Comparison of ENCODE assay signal across 21 cellular contexts in genomic region chr12:104204690-104205480, GRCh38. TPM values are rescaled to one million over a fixed set of nuclear protein-coding genes. Genes with fewer than 3 reads are reported as not detected.
DNase-seq lines count a peak whose midpoint lies in the region; ATAC-seq, FAIRE-seq and TF ChIP-seq lines count a peak whose summit lies in the region.
"Had no signal": no experiment of that assay in that cellular context is flagged by ENCODE, and none has a peak within 500 bp of the region (broad histone marks: within the 10 kb centered on the region; RNA-seq: fewer than 3 reads in every experiment).

No MANE protein-coding gene starts in this region.

- H3K9me3 Mint-ChIP-seq in GM23338 = peaks cover 14% of the 10 kb centered on the region
- H3K9me3 Mint-ChIP-seq in neural progenitor cell = peaks cover 10% of the 10 kb centered on the region
- H3K9me3 Mint-ChIP-seq in activated naive CD4-positive, alpha-beta T cell treated with anti-CD3 and anti-CD28 coated beads, Interleukin-2, amount 50 U/mL, for 72 hours = peaks cover 0 to 6% of the 10 kb centered on the region in 2 donors

- H3K9me2 ChIP-seq in GM23338 (ENCODE audit: insufficient read depth) = no peaks in the 10 kb centered on the region

- FAIRE-seq in H1 (lab: Jason Lieb, UNC) = no peak
- FAIRE-seq: A204.1, GM12892 had no signal

- H3K27me3 ChIP-seq in GM23338 (ENCODE audit: insufficient read depth) = no peaks in the 10 kb centered on the region
- H3K27me3 ChIP-seq in H1 (replicated peaks in 1 of 4; ENCODE audit: control insufficient read depth in 3 of 4, extremely low read depth in 1 of 4, insufficient read depth in 3 of 4, low read length in 3 of 4) = no peaks in the 10 kb centered on the region
- no peaks in the 10 kb centered on the region for H3K27me3 ChIP-seq in neural progenitor cell
- no peaks in the 10 kb centered on the region for H3K27me3 ChIP-seq in ascending aorta
- H3K27me3 ChIP-seq: BE2C, SJSA1 had no signal

- H3K23me2 ChIP-seq in H1 (ENCODE audit: low read depth, low read length) = no peaks in the 10 kb centered on the region

- H2BK120ac ChIP-seq in H1 (replicated peaks; ENCODE audit: low read depth, low read length) = no peak overlapping the region

- H4K20me1 ChIP-seq in GM23338 (replicated peaks; ENCODE audit: insufficient read depth) = no peaks in the 10 kb centered on the region
- H4K20me1 ChIP-seq in H1 (replicated peaks in 1 of 2; ENCODE audit: control insufficient read depth in 1 of 2, insufficient read depth in 2 of 2, low read length in 2 of 2) = no peaks in the 10 kb centered on the region
- H4K20me1 ChIP-seq in neural progenitor cell (ENCODE audit: low read depth) = no peaks in the 10 kb centered on the region

- peak overlapping the region; percentile 28 for H3K4ac ChIP-seq in H1 (replicated peaks; ENCODE audit: insufficient read length, low read depth, low read length)

- no peak for TF ChIP-seq POLR2A in H1 (IDR thresholded peaks at IDR 0.05; ENCODE audit: control extremely low read depth in 1 of 2, low read depth in 2 of 2, low read length in 2 of 2)

- H3K4me2 ChIP-seq in GM23338 (no peak overlapping the region), H1 (ENCODE audit: insufficient read depth in 1 of 2, low read depth in 2 of 2, low read length in 2 of 2) (no peak overlapping the region), neural progenitor cell (no peak overlapping the region)

- H3K4me3 Mint-ChIP-seq in GM23338 = no peak overlapping the region
- H3K4me3 Mint-ChIP-seq in neural progenitor cell = no peak overlapping the region

- H4K91ac ChIP-seq in H1 (replicated peaks; ENCODE audit: insufficient read length, low read length) = no peak overlapping the region

- no peaks in the 10 kb centered on the region for H3K79me1 ChIP-seq in H1 (ENCODE audit: low read depth, low read length)

- ATAC-seq in GM23338 (peak; percentile 20; the same call in 1 of the 3 replicates), GM21619 (IDR thresholded peaks at IDR 0.05; ENCODE audit: unreplicated experiment) (no peak)
- ATAC-seq in activated naive CD4-positive, alpha-beta T cell treated with anti-CD3 and anti-CD28 coated beads, Interleukin-2, amount 50 U/mL, for 72 hours = no peak

- no peak for TF ChIP-seq CTCF in GM23338 (conservative IDR thresholded peaks at IDR 0.05; ENCODE audit: low read depth in 2 of 2)
- TF ChIP-seq CTCF in H1 (IDR thresholded peaks at IDR 0.05; ENCODE audit: control extremely low read depth in 1 of 3, insufficient read depth in 1 of 3, low read depth in 1 of 3, low read length in 3 of 3) = no peak
- no peak for TF ChIP-seq CTCF in neural progenitor cell (IDR thresholded peaks at IDR 0.05)
- TF ChIP-seq CTCF in ascending aorta (IDR thresholded peaks at IDR 0.05) = no peak

- POLR2A ChIA-PET in H1 (lab: Charles Lee; ENCODE audit: partially characterized antibody) = no interaction called here

- H3K27me3 Mint-ChIP-seq in GM23338 (ENCODE audit: insufficient read depth, low read depth, poor library complexity) (no peaks in the 10 kb centered on the region), neural progenitor cell (ENCODE audit: insufficient read depth, low read depth) (peaks cover 9% of the 10 kb centered on the region)

- no peak overlapping the region for H3K56ac ChIP-seq in H1 (replicated peaks; ENCODE audit: insufficient read length, low read depth, low read length)

- 89% methylated on average over 19 of the region's 19 CpGs; no CpG with 5 or more reads in 1 of the 2 experiments for WGBS in H1 (ENCODE audit: extremely low coverage in 1 of 2, insufficient coverage in 1 of 2, insufficient read length in 1 of 2, insufficient replicate concordance in 2 of 2, low coverage in 1 of 2, low lambda C conversion rate in 2 of 2, missing lambda C conversion rate in 1 of 2), 2 experiments

- no peak overlapping the region for H2BK15ac ChIP-seq in H1 (ENCODE audit: low read length)

- H3K79me2 ChIP-seq in GM23338 (replicated peaks; ENCODE audit: insufficient read depth) (no peaks in the 10 kb centered on the region), H1 (ENCODE audit: control insufficient read depth in 1 of 2, insufficient read depth in 2 of 2, low read length in 2 of 2) (no peaks in the 10 kb centered on the region), neural progenitor cell (ENCODE audit: low read depth) (no peaks in the 10 kb centered on the region)

- H4K5ac ChIP-seq in H1 (ENCODE audit: insufficient read length, low read depth, low read length) = no peak overlapping the region

- H3K36me3 Mint-ChIP-seq in GM23338 (ENCODE audit: low read depth) = peaks cover 10% of the 10 kb centered on the region
- H3K36me3 Mint-ChIP-seq in neural progenitor cell = peaks cover 3% of the 10 kb centered on the region
- H3K36me3 Mint-ChIP-seq in activated naive CD4-positive, alpha-beta T cell treated with anti-CD3 and anti-CD28 coated beads, Interleukin-2, amount 50 U/mL, for 72 hours = peaks cover 4 to 5% of the 10 kb centered on the region in 2 donors

- H3K4me1 Mint-ChIP-seq in GM23338 = peaks cover 6% of the 10 kb centered on the region; the same call in 1 of the 3 replicates
- H3K4me1 Mint-ChIP-seq in neural progenitor cell = peaks cover 3% of the 10 kb centered on the region

- H3F3A ChIP-seq in GM23338 (replicated peaks; ENCODE audit: low read depth) (no peaks in the 10 kb centered on the region), neural progenitor cell (ENCODE audit: low read depth) (no peaks in the 10 kb centered on the region)

- CTCF ChIA-PET in H1 (lab: Charles Lee; ENCODE audit: partially characterized antibody) = interaction anchor here (0.7 to 8.5 kb wide), 9 partner anchors 9 to 177 kb away, joined by 3 to 75 read pairs (median 3); partner anchors contain the start of gene TXNRD1

- no peak overlapping the region for H3K18ac ChIP-seq in H1 (ENCODE audit: extremely low read depth, low read length)

- no peak overlapping the region for H3K9ac ChIP-seq in H1 (replicated peaks in 1 of 4; ENCODE audit: extremely low read depth in 1 of 4, low read depth in 3 of 4, low read length in 3 of 4)
- no peak overlapping the region for H3K9ac ChIP-seq in neural progenitor cell

- H3K4me3 ChIP-seq in GM23338 (no peak overlapping the region), H1 (ENCODE audit: extremely low read depth in 1 of 4, insufficient read depth in 2 of 4, low read depth in 3 of 4, low read length in 4 of 4) (no peak overlapping the region), neural progenitor cell (no peak overlapping the region), ascending aorta (no peak overlapping the region)
- H3K4me3 ChIP-seq: SJSA1 had no signal

- DNase-seq in Ammon's horn (ENCODE audit: low spot score) = peak; percentile 21
- DNase-seq in GM23338 (ENCODE audit: low spot score) = no peak
- DNase-seq in H1 (ENCODE audit: low read depth in 1 of 2, low spot score in 2 of 2) = no peak
- DNase-seq in neural progenitor cell (ENCODE audit: low spot score) = no peak
- no peak for DNase-seq in ascending aorta (ENCODE audit: low spot score in 2 of 2)
- no peak for DNase-seq in activated T-cell treated with anti-CD3 and anti-CD28 coated beads for 4 hours
- DNase-seq in activated naive CD4-positive, alpha-beta T cell treated with anti-CD3 and anti-CD28 coated beads, Interleukin-2, amount 50 U/mL, for 72 hours (ENCODE audit: low spot score in 2 of 2) = no peak
- DNase-seq: BE2C; DMS79 treated with DMSO at 0.1 percent for 48 hours; GOT3; Karpas-422; MV-4-11; NCI-H1105 treated with DMSO at 0.1 percent for 48 hours; NCI-H2029 treated with DMSO at 0.1 percent for 48 hours; NCI-H446; NCI-H526; NK-92 treated with Interleukin-12 subunit alpha and Interleukin-12 subunit beta, amount 100 ng/mL, for 24 hours had no signal

- H2AFZ ChIP-seq in GM23338 = peak overlapping the region; percentile 91
- H2AFZ ChIP-seq in H1 (ENCODE audit: low read length) = peak overlapping the region; percentile 63; the same call in 1 of the 2 replicates
- peak overlapping the region; percentile 72 for H2AFZ ChIP-seq in neural progenitor cell (replicated peaks)

- TF ChIP-seq EP300 in H1 (IDR thresholded peaks at IDR 0.05; ENCODE audit: borderline replicate concordance in 1 of 2, low read depth in 2 of 2, low read length in 2 of 2) = no peak

- no peak overlapping the region for H2BK12ac ChIP-seq in H1 (ENCODE audit: low read depth, low read length)

- H3K9me3 ChIP-seq in H1 (ENCODE audit: insufficient read depth in 2 of 2, low read depth in 1 of 2, low read length in 1 of 2) (peaks cover 0 to 3% of the 10 kb centered on the region in 2 experiments; a peak in 1 of 4 replicates), neural progenitor cell (ENCODE audit: low read depth) (peaks cover 4% of the 10 kb centered on the region), ascending aorta (no peaks in the 10 kb centered on the region)
- H3K9me3 ChIP-seq: BE2C had no signal

- H3K14ac ChIP-seq in H1 (ENCODE audit: insufficient read length) = no peak overlapping the region

- H3K36me3 ChIP-seq in GM23338 (ENCODE audit: insufficient read depth) (no peaks in the 10 kb centered on the region), H1 (ENCODE audit: control insufficient read depth in 2 of 4, insufficient read depth in 4 of 4, low read length in 3 of 4) (no peaks in the 10 kb centered on the region), neural progenitor cell (no peaks in the 10 kb centered on the region), ascending aorta (no peaks in the 10 kb centered on the region)
- H3K36me3 ChIP-seq: BE2C, SJSA1 had no signal

- H3K27ac ChIP-seq in GM23338 (ENCODE audit: low read depth) (no peak overlapping the region), H1 (ENCODE audit: low read depth, low read length) (no peak overlapping the region), neural progenitor cell (no peak overlapping the region), ascending aorta (no peak overlapping the region)
- H3K27ac ChIP-seq: SJSA1 had no signal

- H2AK5ac ChIP-seq in H1 (ENCODE audit: low read depth, low read length) = no peak overlapping the region

- intact Hi-C loops in ascending aorta (cut with DNase I) = loop anchor here (5.0 to 10.0 kb wide), 3 partner anchors 250 to 852 kb away; partner anchors contain the start of gene CHST11

- H3K27ac Mint-ChIP-seq in GM23338 (no peak overlapping the region), neural progenitor cell (no peak overlapping the region)
- no peak overlapping the region for H3K27ac Mint-ChIP-seq in activated naive CD4-positive, alpha-beta T cell treated with anti-CD3 and anti-CD28 coated beads, Interleukin-2, amount 50 U/mL, for 72 hours

- no peak for TF ChIP-seq RAD21 in H1 (IDR thresholded peaks at IDR 0.05 in 1 of 2, conservative IDR thresholded peaks at IDR 0.05 in 1 of 2; ENCODE audit: low read depth in 2 of 2, low read length in 2 of 2)

- H3K4me1 ChIP-seq in GM23338 (ENCODE audit: insufficient read depth) (peaks cover 5% of the 10 kb centered on the region; the same call in 1 of the 2 replicates), H1 (replicated peaks in 1 of 4; ENCODE audit: control insufficient read depth in 3 of 4, insufficient read depth in 4 of 4, low read length in 3 of 4) (peaks cover 0 to 4% (median 0%) of the 10 kb centered on the region in 4 experiments; a peak in 1 of 7 replicates), neural progenitor cell (no peaks in the 10 kb centered on the region), ascending aorta (peaks cover 0 to 4% of the 10 kb centered on the region in 2 donors)
- H3K4me1 ChIP-seq: BE2C had no signal

- H3K23ac ChIP-seq in H1 (ENCODE audit: insufficient read length) = no peak overlapping the region

- H2BK20ac ChIP-seq in H1 (ENCODE audit: low read length) = no peak overlapping the region

- H2BK5ac ChIP-seq in H1 (ENCODE audit: low read depth, low read length) = 0 out of 2 replicates have a peak overlapping the region, but pooled peaks have one; percentile 37

- H4K8ac ChIP-seq in H1 (ENCODE audit: extremely low read depth, insufficient read depth, low read length) = no peak overlapping the region; the same call in 1 of the 2 replicates

RNA-seq across cellular contexts. Expression of gene TXNRD1, which starts 10.7 kb away (rescaled TPM):
- 127 and 135 TPM in 2 replicates for total RNA-seq in GM23338 (2014; rRNA removed; shearing (Covaris generic))
- polyA plus RNA-seq in GM23338 (2016; fragmentation: Nextera tagmentation; extraction: Ambion mirVana) = 108 and 115 TPM in 2 replicates
- 120 and 127 TPM in 2 replicates for total RNA-seq in H1 (2021; fragmentation: NEBNext Ultra II Directional; extraction: Animal tissue kit (Norgen Biotek cat#: 25700))
- polyA plus RNA-seq in H1 (2011; rRNA removed) = 56.8 and 70.6 TPM in 2 replicates
- polyA plus RNA-seq in H1 (2011; cell fraction: cytosol; rRNA removed) = 89.5 TPM
- polyA plus RNA-seq in H1 (2011; cell fraction: nucleus; rRNA removed) = 112 TPM
- polyA plus RNA-seq in H1 (2012, experiment 1 of 2) = 82.0 to 110 TPM (median 92.9 TPM) in 4 replicates
- 9.3 TPM for polyA plus RNA-seq in H1 (2012, experiment 2 of 2)
- 62.9 TPM for polyA plus RNA-seq in H1 (2013, experiment 1 of 2)
- 66.1 TPM for polyA plus RNA-seq in H1 (2013, experiment 2 of 2)
- polyA minus RNA-seq in H1 (2011; rRNA and poly(A)+ RNA removed) = 256 and 340 TPM in 2 replicates
- 47.9 TPM for polyA minus RNA-seq in H1 (2011; cell fraction: cytosol; rRNA and poly(A)+ RNA removed)
- 122 TPM for polyA minus RNA-seq in H1 (2011; cell fraction: nucleus; rRNA and poly(A)+ RNA removed)
- 92.0 and 99.8 TPM in 2 replicates for total RNA-seq in neural progenitor cell (ENCODE audit: low replicate concordance)
- total RNA-seq in ascending aorta = 67.4 TPM
- total RNA-seq in activated naive CD4-positive, alpha-beta T cell treated with anti-CD3 and anti-CD28 coated beads, Interleukin-2, amount 50 U/mL, for 72 hours = 100 to 1,000 TPM in 1 of 2 donors, 10 to 100 TPM in 1; 86.4 to 160 TPM
